8 cellular contexts compared by ENCODE assay signal in the genomic region with DNA sequence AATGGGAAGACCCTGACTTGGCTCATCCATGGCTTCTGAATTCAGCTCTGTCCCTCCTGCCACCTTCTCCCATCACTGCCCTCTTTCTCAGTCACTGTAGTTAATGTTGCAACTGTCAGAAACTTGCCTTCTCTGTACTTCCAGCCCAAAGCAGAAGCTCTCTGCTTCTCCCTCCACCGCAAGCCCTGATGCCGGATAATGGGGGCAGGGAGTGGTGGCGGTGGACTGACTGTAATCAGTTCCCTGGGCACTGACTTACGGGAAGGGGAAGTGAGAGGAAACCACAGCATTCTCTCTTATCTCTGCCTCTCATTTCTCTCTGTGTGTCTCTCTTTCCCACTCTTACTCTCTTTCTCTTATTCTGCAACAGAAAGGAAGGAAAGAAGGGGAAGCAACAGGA. TPM values are rescaled to one million over a fixed set of nuclear protein-coding genes. Genes with fewer than 3 reads are reported as not detected.
DNase-seq lines count a peak whose midpoint lies in the region; ATAC-seq and TF ChIP-seq lines count a peak whose summit lies in the region.

No MANE protein-coding gene starts in this region.

- TF ChIP-seq CTCF in cardiac fibroblast (IDR thresholded peaks at IDR 0.05; ENCODE audit: low read depth, low read length) = no peak

- H3K4me3 ChIP-seq in cardiac fibroblast (replicated peaks in 1 of 2; ENCODE audit: low read depth in 2 of 2, low read length in 2 of 2) = no peak overlapping the region

- ATAC-seq in GM18519 (IDR thresholded peaks at IDR 0.05; ENCODE audit: low FRiP score, unreplicated experiment) = peak; percentile 40
- ATAC-seq in HG02885 (IDR thresholded peaks at IDR 0.05; ENCODE audit: poor library complexity, unreplicated experiment) = peak; percentile 81

- DNase-seq in SKM-1 treated with dmso at 0.1 percent for 144 hours (lab: John Stamatoyannopoulos, UW; ENCODE audit: unreplicated experiment) (peak; percentile 98), cardiac fibroblast (ENCODE audit: low read depth in 2 of 2) (peak; percentile 50 to 88), pons (ENCODE audit: low spot score) (peak; percentile 70), NCI-H345 (lab: John Stamatoyannopoulos, UW) (no peak), NCI-H446 treated with DMSO at 0.1 percent for 48 hours (lab: John Stamatoyannopoulos, UW) (no peak), SK-N-DZ (ENCODE audit: low spot score) (no peak)

RNA-seq across cellular contexts. Expression of a gene that starts 10.9 kb away (rescaled TPM):
- polyA plus RNA-seq in SK-N-DZ (2014; cell fraction: cytosol; rRNA removed) = not detected in 2 replicates
- not detected in 2 replicates for polyA plus RNA-seq in SK-N-DZ (2014; cell fraction: nucleus; rRNA removed)

Comparison
In these comparisons a context has a peak if more than half of its experiments do, and no peak if none do; other contexts are left out.
1. DNase-seq: peak in SKM-1 treated with dmso at 0.1 percent for 144 hours (single experiment), cardiac fibroblast (2 of 2) and pons (single experiment); none in NCI-H345 (single experiment), NCI-H446 treated with DMSO at 0.1 percent for 48 hours (single experiment) and SK-N-DZ (single experiment).